In genomic region chr2:95053543-95053942, GRCh38 we compare ENCODE assay signal across 12 cellular contexts. TPM values are rescaled to one million over a fixed set of nuclear protein-coding genes. Genes with fewer than 3 reads are reported as not detected.
DNase-seq lines count a peak whose midpoint lies in the region; TF ChIP-seq lines count a peak whose summit lies in the region.
"Had no signal": no experiment of that assay in that cellular context is flagged by ENCODE, and none has a peak within 500 bp of the region (broad histone marks: within the 10 kb centered on the region; RNA-seq: fewer than 3 reads in every experiment).

No MANE protein-coding gene starts in this region.

- H3K9me3 Mint-ChIP-seq in CD4-positive, alpha-beta memory T cell, result no peaks in the 10 kb centered on the region
- H3K9me3 Mint-ChIP-seq: activated T-cell treated with anti-CD3 and anti-CD28 coated beads, Interleukin-2, amount 50 U/mL, for 24 hours had no signal

- no peaks in the 10 kb centered on the region for H3K27me3 Mint-ChIP-seq in CD4-positive, alpha-beta memory T cell
- H3K27me3 Mint-ChIP-seq: activated T-cell treated with anti-CD3 and anti-CD28 coated beads, Interleukin-2, amount 50 U/mL, for 24 hours had no signal

- CTCF ChIA-PET in CD4-positive, alpha-beta memory T cell (lab: Charles Lee; ENCODE audit: partially characterized antibody), result interaction anchor here (1.5 to 8.2 kb wide), 10 partner anchors 9 to 62 kb away, joined by 3 to 65 read pairs (median 15); no protein-coding TSS in a partner anchor
- CTCF ChIA-PET in GM10248 (lab: Yijun Ruan, JAX), result interaction anchor here (0.7 to 9.4 kb wide), 21 partner anchors 9 to 99 kb away, joined by 3 to 141 read pairs (median 9); partner anchors contain the start of gene MAL
- CTCF ChIA-PET in RWPE1 (lab: Yijun Ruan, JAX), result interaction anchor here (0.7 to 2.9 kb wide), 7 partner anchors 9 to 67 kb away, joined by 3 to 18 read pairs (median 5); partner anchors contain the start of gene MAL

- DNase-seq in CD4-positive, alpha-beta memory T cell, result no peak
- DNase-seq in GM10248 (ENCODE audit: extremely low spot score) (no peak), WERI-Rb-1 (no peak), kidney epithelial cell (ENCODE audit: low read depth) (no peak), GM20000 (ENCODE audit: low spot score) (no peak), RWPE1 (ENCODE audit: low spot score) (no peak)
- no peak for DNase-seq in activated T-cell treated with anti-CD3 and anti-CD28 coated beads, Interleukin-2, amount 50 U/mL, for 48 hours
- no peak for DNase-seq in activated CD4-positive, CD25-positive, alpha-beta regulatory T cell (lab: John Stamatoyannopoulos, UW)
- DNase-seq: activated T-cell treated with anti-CD3 and anti-CD28 coated beads, Interleukin-2, amount 50 U/mL, for 24 hours; effector memory CD4-positive, alpha-beta T cell; NCI-H2171 had no signal

- POLR2A ChIA-PET in CD4-positive, alpha-beta memory T cell (lab: Charles Lee; ENCODE audit: partially characterized antibody), result interaction anchor here (1.0 to 17.6 kb wide), 7 partner anchors 8 to 29 kb away, joined by 3 to 225 read pairs (median 10); partner anchors contain the start of gene MAL
- POLR2A ChIA-PET in GM10248 (lab: Yijun Ruan, JAX) (no interaction called here), RWPE1 (lab: Yijun Ruan, JAX; ENCODE audit: low non-redundant PET) (no interaction called here)

- TF ChIP-seq CTCF in GM10248 (IDR thresholded peaks at IDR 0.05; ENCODE audit: control extremely low read depth, extremely low read depth, low read depth, missing control alignments) (peak; percentile 46), WERI-Rb-1 (IDR thresholded peaks at IDR 0.05; ENCODE audit: low read depth, low read length) (peak; percentile 44), kidney epithelial cell (IDR thresholded peaks at IDR 0.05; ENCODE audit: insufficient read depth, low read length, poor library complexity, severe bottlenecking) (peak; percentile 30), GM20000 (IDR thresholded peaks at IDR 0.05; ENCODE audit: extremely low read depth, missing control alignments) (no peak), RWPE1 (conservative IDR thresholded peaks at IDR 0.05; ENCODE audit: low read depth) (no peak)

- H3K36me3 Mint-ChIP-seq in CD4-positive, alpha-beta memory T cell, result peaks cover 39 to 48% of the 10 kb centered on the region in 2 donors

- H3K4me1 Mint-ChIP-seq in CD4-positive, alpha-beta memory T cell, result peaks cover 25 to 70% (median 45%) of the 10 kb centered on the region in 4 donors

- intact Hi-C loops in CD4-positive, alpha-beta memory T cell (cut with micrococcal nuclease), result loop anchor here (1.0 kb wide), 1 partner anchor 31 kb away; no protein-coding TSS in a partner anchor

- peaks cover 21% of the 10 kb centered on the region for H3K36me3 ChIP-seq in CD4-positive, alpha-beta memory T cell (ENCODE audit: insufficient read depth, low read length)
- no peaks in the 10 kb centered on the region for H3K36me3 ChIP-seq in WERI-Rb-1
- H3K36me3 ChIP-seq in kidney epithelial cell (ENCODE audit: control insufficient read depth, insufficient read depth, low read length), result no peaks in the 10 kb centered on the region

- H3K27ac Mint-ChIP-seq in CD4-positive, alpha-beta memory T cell, result peak overlapping the region; percentile 22 to 87 (median 66)

- H3K4me3 Mint-ChIP-seq in CD4-positive, alpha-beta memory T cell, result peak overlapping the region in 2 of 8 donors; percentile 4 to 22
- H3K4me3 Mint-ChIP-seq: activated T-cell treated with anti-CD3 and anti-CD28 coated beads, Interleukin-2, amount 50 U/mL, for 24 hours had no signal

- H3K9me3 ChIP-seq in CD4-positive, alpha-beta memory T cell (ENCODE audit: control insufficient read depth in 1 of 2, low read length in 2 of 2), result no peaks in the 10 kb centered on the region
- H3K9me3 ChIP-seq in WERI-Rb-1 (ENCODE audit: severe bottlenecking), result no peaks in the 10 kb centered on the region

- no peak overlapping the region for H3K27ac ChIP-seq in CD4-positive, alpha-beta memory T cell (ENCODE audit: low read depth, low read length)
- H3K27ac ChIP-seq in WERI-Rb-1, result no peak overlapping the region
- no peak overlapping the region for H3K27ac ChIP-seq in RWPE1
- H3K27ac ChIP-seq: parathyroid adenoma had no signal

- no peaks in the 10 kb centered on the region for H3K27me3 ChIP-seq in CD4-positive, alpha-beta memory T cell (ENCODE audit: insufficient read depth, low read length)
- H3K27me3 ChIP-seq in WERI-Rb-1 (ENCODE audit: insufficient read depth, low read depth, severe bottlenecking), result no peaks in the 10 kb centered on the region
- no peaks in the 10 kb centered on the region for H3K27me3 ChIP-seq in kidney epithelial cell (ENCODE audit: control insufficient read depth, insufficient read depth, low read length)

- H3K4me1 ChIP-seq in CD4-positive, alpha-beta memory T cell (ENCODE audit: insufficient read depth, low read length), result peaks cover 42% of the 10 kb centered on the region

- H3K4me3 ChIP-seq in CD4-positive, alpha-beta memory T cell (ENCODE audit: low read length in 2 of 2), result no peak overlapping the region
- H3K4me3 ChIP-seq in WERI-Rb-1 (ENCODE audit: low read depth, low read length) (no peak overlapping the region), kidney epithelial cell (ENCODE audit: low read depth, low read length) (no peak overlapping the region)

RNA-seq across cellular contexts. Expression of gene MAL, which starts 28.0 kb away (rescaled TPM):
- total RNA-seq in CD4-positive, alpha-beta memory T cell, result 100 to 1,000 TPM; 108 to 113 TPM
- polyA plus RNA-seq in CD4-positive, alpha-beta memory T cell, result 100 to 1,000 TPM; 271 to 274 TPM
- total RNA-seq in kidney epithelial cell, result 9.6 and 19.1 TPM in 2 replicates

Comparison
In these comparisons a context has a peak if more than half of its experiments do, and no peak if none do; other contexts are left out.
1. CTCF ChIP-seq: peak in GM10248 (single experiment), WERI-Rb-1 (single experiment) and kidney epithelial cell (single experiment); none in GM20000 (single experiment) and RWPE1 (single experiment).